8 cellular contexts compared by ENCODE assay signal in the genomic region with DNA sequence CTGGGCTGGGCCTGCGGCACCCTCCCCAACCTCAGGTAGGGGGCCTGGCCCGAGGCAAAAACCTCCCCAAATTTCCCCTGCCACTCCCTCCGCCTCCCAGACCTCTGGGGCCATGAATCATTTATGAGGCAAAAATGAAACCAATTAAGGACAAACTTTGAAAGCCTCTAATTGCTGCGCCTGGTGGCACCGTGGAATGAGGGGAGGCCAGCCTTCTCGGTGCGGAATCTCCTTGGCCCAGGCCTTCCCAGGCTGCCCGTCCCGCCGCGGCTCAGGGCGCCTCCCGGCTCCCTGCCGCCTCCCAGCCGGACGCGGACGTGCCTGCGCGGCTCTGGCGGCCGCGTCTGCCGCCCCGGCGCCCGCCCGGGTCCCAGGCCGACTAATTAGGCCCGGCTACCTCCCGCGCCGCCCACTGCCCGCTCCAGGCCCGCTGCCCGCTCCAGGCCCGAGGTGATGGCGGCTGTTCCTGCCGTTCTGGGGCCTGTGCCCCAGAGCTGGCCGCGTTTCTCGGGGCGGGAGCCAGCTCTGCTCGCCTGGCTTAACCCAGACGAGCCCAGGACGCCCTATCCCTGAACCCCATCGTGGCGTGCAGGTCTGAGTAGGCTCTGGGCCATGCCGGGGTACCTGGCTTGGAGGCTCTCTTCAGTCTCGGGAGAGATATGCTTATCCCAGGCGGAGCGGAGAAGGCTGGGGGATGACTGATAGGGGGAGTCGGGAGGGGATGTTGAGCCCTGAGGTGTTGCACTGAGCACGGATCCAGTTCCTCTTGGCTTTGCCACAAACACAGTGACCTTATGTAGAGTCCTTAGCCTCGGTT. TPM values are rescaled to one million over a fixed set of nuclear protein-coding genes. Genes with fewer than 3 reads are reported as not detected.
DNase-seq lines count a peak whose midpoint lies in the region; ATAC-seq, FAIRE-seq and TF ChIP-seq lines count a peak whose summit lies in the region.

No MANE protein-coding gene starts in this region.

- H3K27me3 ChIP-seq in PC-3 (ENCODE audit: low read length): no peaks in the 10 kb centered on the region
- H3K27me3 ChIP-seq in astrocyte (ENCODE audit: insufficient read depth, low read length): no peaks in the 10 kb centered on the region

- peak; percentile 78 for ATAC-seq in PC-3
- ATAC-seq in HG03095 (IDR thresholded peaks at IDR 0.05; ENCODE audit: unreplicated experiment): no peak
- ATAC-seq in HG02938 (IDR thresholded peaks at IDR 0.05; ENCODE audit: unreplicated experiment): no peak

- H3K9ac ChIP-seq in PC-3 (ENCODE audit: low read length) (peak overlapping the region; percentile 84), astrocyte (ENCODE audit: low read length) (peak overlapping the region; percentile 82)

- H3K27me3 Mint-ChIP-seq in astrocyte (ENCODE audit: low read depth, unreplicated experiment) (no peaks in the 10 kb centered on the region), immature natural killer cell (ENCODE audit: low read depth in 3 of 3) (peaks cover 3 to 25% (median 17%) of the 10 kb centered on the region in 3 donors)

- in situ Hi-C loops in GM13977 (cut with MboI; ENCODE audit: low pct_unique_long_range_greater_than_20kb, low sequenced_read_pairs, unreplicated experiment): no loop called here

- H3K27ac ChIP-seq in PC-3 (ENCODE audit: low read length) (peak overlapping the region; percentile 39), astrocyte (ENCODE audit: low read depth, low read length) (peak overlapping the region; percentile 87)

- H3K79me2 ChIP-seq in PC-3 (ENCODE audit: low read length): peaks cover 17% of the 10 kb centered on the region
- H3K79me2 ChIP-seq in astrocyte (ENCODE audit: insufficient read depth, low read length): peaks cover 100% of the 10 kb centered on the region

- H3K4me3 ChIP-seq in PC-3 (ENCODE audit: low read length) (peak overlapping the region; percentile 63), astrocyte (ENCODE audit: insufficient read depth, low read depth, low read length) (peak overlapping the region; percentile 45)

- H3K9me3 Mint-ChIP-seq in astrocyte (ENCODE audit: unreplicated experiment) (no peaks in the 10 kb centered on the region), immature natural killer cell (no peaks in the 10 kb centered on the region)

- intact Hi-C loops in PC-3 (cut with micrococcal nuclease): no loop called here

- no peaks in the 10 kb centered on the region for H3K9me3 ChIP-seq in PC-3 (ENCODE audit: low read length)
- H3K9me3 ChIP-seq in astrocyte (ENCODE audit: insufficient read depth, low read depth, low read length): no peaks in the 10 kb centered on the region

- H3K36me3 Mint-ChIP-seq in astrocyte (ENCODE audit: low read depth, unreplicated experiment) (peaks cover 7% of the 10 kb centered on the region), immature natural killer cell (peaks cover 0 to 4% (median 0%) of the 10 kb centered on the region in 3 donors)

- no TSS peak for BruUV-seq in PC-3 (replicated peaks; lab: Mats Ljungman, UMichigan)

- DNase-seq in GM13977 (ENCODE audit: low spot score) (peak; percentile 78), PC-3 (peak; percentile 43), astrocyte (ENCODE audit: low read depth) (no peak), immature natural killer cell (peak; percentile 57 to 62 (median 61)), NCI-H2107 (lab: John Stamatoyannopoulos, UW) (no peak)
- peak; percentile 52 for DNase-seq in stimulated activated CD4-positive, alpha-beta T cell treated with anti-CD3 and anti-CD28 coated beads, Interleukin-15, amount 100 ng/mL, for 24 hours

- POLR2A ChIA-PET in PC-3 (lab: Charles Lee; ENCODE audit: unreplicated experiment): interaction anchor here (0.7 kb wide), 1 partner anchor 20 kb away, joined by 8 read pairs; the partner anchor contains the start of gene CXXC5

- H3K9me2 ChIP-seq in PC-3 (replicated peaks; ENCODE audit: low read length): no peaks in the 10 kb centered on the region

- H3F3A ChIP-seq in PC-3 (ENCODE audit: low read length, unreplicated experiment): no peaks in the 10 kb centered on the region

- H3K27ac Mint-ChIP-seq in astrocyte (ENCODE audit: unreplicated experiment) (peak overlapping the region; percentile 84), immature natural killer cell (peak overlapping the region; percentile 92 to 99 (median 96))

- peak overlapping the region; percentile 95 for H3K4me2 ChIP-seq in PC-3 (ENCODE audit: low read length)
- H3K4me2 ChIP-seq in astrocyte (ENCODE audit: low read length): peak overlapping the region; percentile 82

- CTCF ChIA-PET in PC-3 (lab: Charles Lee): interaction anchor here (0.6 kb wide), 1 partner anchor 20 kb away, joined by 5 read pairs; no protein-coding TSS in a partner anchor

- peaks cover 14% of the 10 kb centered on the region for H3K4me1 ChIP-seq in PC-3 (ENCODE audit: insufficient read depth, low read length)
- peaks cover 71% of the 10 kb centered on the region for H3K4me1 ChIP-seq in astrocyte (ENCODE audit: insufficient read depth, low read length)

- FAIRE-seq in astrocyte (lab: Jason Lieb, UNC): no peak

- H3K4me3 Mint-ChIP-seq in astrocyte (ENCODE audit: unreplicated experiment): peak overlapping the region; percentile 40
- peak overlapping the region; percentile 95 to 100 (median 98) for H3K4me3 Mint-ChIP-seq in immature natural killer cell

- H3K4me1 Mint-ChIP-seq in astrocyte (ENCODE audit: low read depth, unreplicated experiment) (peaks cover 54% of the 10 kb centered on the region), immature natural killer cell (peaks cover 87 to 93% of the 10 kb centered on the region in 2 donors)

- H4K20me1 ChIP-seq in PC-3 (ENCODE audit: low read length) (no peaks in the 10 kb centered on the region), astrocyte (ENCODE audit: insufficient read depth, low read length) (peaks cover 81% of the 10 kb centered on the region)

- H3K36me3 ChIP-seq in PC-3 (ENCODE audit: low read depth, low read length): no peaks in the 10 kb centered on the region
- H3K36me3 ChIP-seq in astrocyte (ENCODE audit: insufficient read depth, low read length): no peaks in the 10 kb centered on the region

- H2AFZ ChIP-seq in PC-3 (ENCODE audit: low read length): peak overlapping the region; percentile 86
- H2AFZ ChIP-seq in astrocyte (ENCODE audit: low read depth, low read length): peak overlapping the region; percentile 49

- TF ChIP-seq CTCF in GM13977 (IDR thresholded peaks at IDR 0.05; ENCODE audit: extremely low read depth, insufficient read depth, missing control alignments) (no peak), PC-3 (conservative IDR thresholded peaks at IDR 0.05; ENCODE audit: low read depth, low read length) (no peak), astrocyte (IDR thresholded peaks at IDR 0.05; ENCODE audit: insufficient read depth, low read depth, low read length) (no peak)

RNA-seq across cellular contexts. Expression of gene CXXC5, which starts 20.1 kb away (rescaled TPM):
- total RNA-seq in PC-3 (2014; rRNA removed) (31.1 and 42.4 TPM in 2 replicates), astrocyte (151 and 185 TPM in 2 replicates)
- polyA plus RNA-seq in immature natural killer cell: 100 to 1,000 TPM; 339 to 410 (median 385) TPM

Comparison
In these comparisons a context has a peak if more than half of its experiments do, and no peak if none do; other contexts are left out.
1. DNase-seq: peak in GM13977 (single experiment), PC-3 (single experiment), immature natural killer cell (3 of 3) and stimulated activated CD4-positive, alpha-beta T cell treated with anti-CD3 and anti-CD28 coated beads, Interleukin-15, amount 100 ng/mL, for 24 hours (single experiment); none in astrocyte (single experiment) and NCI-H2107 (single experiment).